2 cellular contexts compared by ENCODE assay signal in genomic region chr7:2504818-2505375, GRCh38.
TF ChIP-seq lines count a peak whose summit lies in the region.

No MANE protein-coding gene starts in this region.

TF ChIP-seq in HCT116, 20 proteins besides CTCF, POLR2A, EP300 and RAD21 (continued from another document):
- TF ChIP-seq CBX3 (IDR thresholded peaks at IDR 0.05; ENCODE audit: low read depth) (no peak), POLR2AphosphoS5 (IDR thresholded peaks at IDR 0.05; ENCODE audit: low read depth, low read length) (no peak), TCF7L2 (IDR thresholded peaks at IDR 0.05; ENCODE audit: borderline replicate concordance, extremely low read depth, insufficient read depth, insufficient read length) (no peak), JUND (IDR thresholded peaks at IDR 0.05) (no peak), MAX (IDR thresholded peaks at IDR 0.05) (no peak), SIN3A (IDR thresholded peaks at IDR 0.05; ENCODE audit: low read depth) (no peak), ZFX (IDR thresholded peaks at IDR 0.05) (no peak), EZH2phosphoT487 (IDR thresholded peaks at IDR 0.05; ENCODE audit: borderline replicate concordance) (no peak), EZH2 (IDR thresholded peaks at IDR 0.05) (no peak), ELF1 (IDR thresholded peaks at IDR 0.05; ENCODE audit: borderline replicate concordance, low read depth) (no peak), SRF (IDR thresholded peaks at IDR 0.05; ENCODE audit: low read depth) (no peak), CEBPB (IDR thresholded peaks at IDR 0.05; ENCODE audit: low read depth) (no peak), SP1 (IDR thresholded peaks at IDR 0.05; ENCODE audit: low read depth) (no peak), YY1 (IDR thresholded peaks at IDR 0.05; ENCODE audit: extremely low read depth, insufficient replicate concordance, low read depth, low read length) (no peak), EGR1 (IDR thresholded peaks at IDR 0.05; ENCODE audit: low read depth) (no peak), FOSL1 (IDR thresholded peaks at IDR 0.05; ENCODE audit: low read depth) (no peak), ZBTB33 (IDR thresholded peaks at IDR 0.05; ENCODE audit: extremely low read depth, insufficient replicate concordance, low read length) (no peak)
- TF ChIP-seq, protein P1, sequence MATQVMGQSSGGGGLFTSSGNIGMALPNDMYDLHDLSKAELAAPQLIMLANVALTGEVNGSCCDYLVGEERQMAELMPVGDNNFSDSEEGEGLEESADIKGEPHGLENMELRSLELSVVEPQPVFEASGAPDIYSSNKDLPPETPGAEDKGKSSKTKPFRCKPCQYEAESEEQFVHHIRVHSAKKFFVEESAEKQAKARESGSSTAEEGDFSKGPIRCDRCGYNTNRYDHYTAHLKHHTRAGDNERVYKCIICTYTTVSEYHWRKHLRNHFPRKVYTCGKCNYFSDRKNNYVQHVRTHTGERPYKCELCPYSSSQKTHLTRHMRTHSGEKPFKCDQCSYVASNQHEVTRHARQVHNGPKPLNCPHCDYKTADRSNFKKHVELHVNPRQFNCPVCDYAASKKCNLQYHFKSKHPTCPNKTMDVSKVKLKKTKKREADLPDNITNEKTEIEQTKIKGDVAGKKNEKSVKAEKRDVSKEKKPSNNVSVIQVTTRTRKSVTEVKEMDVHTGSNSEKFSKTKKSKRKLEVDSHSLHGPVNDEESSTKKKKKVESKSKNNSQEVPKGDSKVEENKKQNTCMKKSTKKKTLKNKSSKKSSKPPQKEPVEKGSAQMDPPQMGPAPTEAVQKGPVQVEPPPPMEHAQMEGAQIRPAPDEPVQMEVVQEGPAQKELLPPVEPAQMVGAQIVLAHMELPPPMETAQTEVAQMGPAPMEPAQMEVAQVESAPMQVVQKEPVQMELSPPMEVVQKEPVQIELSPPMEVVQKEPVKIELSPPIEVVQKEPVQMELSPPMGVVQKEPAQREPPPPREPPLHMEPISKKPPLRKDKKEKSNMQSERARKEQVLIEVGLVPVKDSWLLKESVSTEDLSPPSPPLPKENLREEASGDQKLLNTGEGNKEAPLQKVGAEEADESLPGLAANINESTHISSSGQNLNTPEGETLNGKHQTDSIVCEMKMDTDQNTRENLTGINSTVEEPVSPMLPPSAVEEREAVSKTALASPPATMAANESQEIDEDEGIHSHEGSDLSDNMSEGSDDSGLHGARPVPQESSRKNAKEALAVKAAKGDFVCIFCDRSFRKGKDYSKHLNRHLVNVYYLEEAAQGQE (IDR thresholded peaks at IDR 0.05; ENCODE audit: low read depth): no peak
- TF ChIP-seq, protein P2, sequence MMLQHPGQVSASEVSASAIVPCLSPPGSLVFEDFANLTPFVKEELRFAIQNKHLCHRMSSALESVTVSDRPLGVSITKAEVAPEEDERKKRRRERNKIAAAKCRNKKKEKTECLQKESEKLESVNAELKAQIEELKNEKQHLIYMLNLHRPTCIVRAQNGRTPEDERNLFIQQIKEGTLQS (IDR thresholded peaks at IDR 0.05): no peak
TF ChIP-seq in HCT116: peak in this region for 0.

TF ChIP-seq in WTC11, 78 proteins besides CTCF, POLR2A, EP300 and RAD21 (continued from another document):
- peak; percentile 76 for TF ChIP-seq ZNF423 (CRISPR knock-in tag; IDR thresholded peaks at IDR 0.05)
- TF ChIP-seq SP1 (CRISPR knock-in tag; conservative IDR thresholded peaks at IDR 0.05): no peak
